ENCODE assay signal across 15 cellular contexts in genomic region chr12:30345735-30346445, GRCh38.
"Had no signal": no experiment of that assay in that cellular context is flagged by ENCODE, and none has a peak within 500 bp of the region (broad histone marks: within the 10 kb centered on the region; RNA-seq: fewer than 3 reads in every experiment).

No MANE protein-coding gene starts in this region.

- H3K27ac Mint-ChIP-seq: immature natural killer cell; naive thymus-derived CD8-positive, alpha-beta T cell; stimulated activated naive B cell treated with anti-CD40 and anti-IgM and Interleukin-4, amounts not matched to agents 10 μg/mL and 1 μg/mL and 100 μg/mL, for 72 hours; stimulated activated naive CD8-positive, alpha-beta T cell treated with anti-CD3 and anti-CD28 coated beads, Interleukin-15, amount 100 ng/mL, for 72 hours had no signal

- FAIRE-seq: keratinocyte had no signal

- H3K27me3 Mint-ChIP-seq: stimulated activated naive B cell treated with anti-CD40 and anti-IgM and Interleukin-4, amounts not matched to agents 10 μg/mL and 1 μg/mL and 100 μg/mL, for 72 hours; stimulated activated naive CD8-positive, alpha-beta T cell treated with anti-CD3 and anti-CD28 coated beads, Interleukin-15, amount 100 ng/mL, for 72 hours had no signal

- H3K4me1 ChIP-seq: gastrocnemius medialis, testis, tibial nerve had no signal

- H3K36me3 Mint-ChIP-seq: immature natural killer cell; stimulated activated naive B cell treated with anti-CD40 and anti-IgM and Interleukin-4, amounts not matched to agents 10 μg/mL and 1 μg/mL and 100 μg/mL, for 72 hours had no signal

- ATAC-seq: gastrocnemius medialis; naive thymus-derived CD8-positive, alpha-beta T cell; stimulated activated naive B cell treated with anti-CD40 and anti-IgM and Interleukin-4, amounts not matched to agents 10 μg/mL and 1 μg/mL and 100 μg/mL, for 72 hours; stimulated activated naive CD8-positive, alpha-beta T cell treated with anti-CD3 and anti-CD28 coated beads, Interleukin-15, amount 100 ng/mL, for 72 hours had no signal

- H3K27me3 ChIP-seq: dorsolateral prefrontal cortex, gastrocnemius medialis, neutrophil, testis, tibial nerve had no signal

- H3K36me3 ChIP-seq: gastrocnemius medialis, neutrophil, tibial nerve had no signal

- H3K4me3 Mint-ChIP-seq: immature natural killer cell; naive thymus-derived CD8-positive, alpha-beta T cell; stimulated activated naive B cell treated with anti-CD40 and anti-IgM and Interleukin-4, amounts not matched to agents 10 μg/mL and 1 μg/mL and 100 μg/mL, for 72 hours; stimulated activated naive CD8-positive, alpha-beta T cell treated with anti-CD3 and anti-CD28 coated beads, Interleukin-15, amount 100 ng/mL, for 72 hours had no signal

- DNase-seq: central memory CD4-positive, alpha-beta T cell; cortex of kidney; dorsolateral prefrontal cortex; effector CD8-positive, alpha-beta T cell; gastrocnemius medialis; immature natural killer cell; naive thymus-derived CD8-positive, alpha-beta T cell; posterior cingulate gyrus; stimulated activated CD4-positive, alpha-beta T cell treated with anti-CD3 and anti-CD28 coated beads, Interleukin-4, amount 100 ng/mL, for 4 hours; stimulated activated naive B cell treated with anti-CD40 and anti-IgM and Interleukin-4, amounts not matched to agents 10 μg/mL and 1 μg/mL and 100 μg/mL, for 72 hours; stimulated activated naive CD8-positive, alpha-beta T cell treated with anti-CD3 and anti-CD28 coated beads, Interleukin-15, amount 100 ng/mL, for 72 hours; testis had no signal

- H3K27ac ChIP-seq: dorsolateral prefrontal cortex, gastrocnemius medialis, neutrophil, testis, tibial nerve had no signal

- H3K4me1 Mint-ChIP-seq: immature natural killer cell; naive thymus-derived CD8-positive, alpha-beta T cell; stimulated activated naive B cell treated with anti-CD40 and anti-IgM and Interleukin-4, amounts not matched to agents 10 μg/mL and 1 μg/mL and 100 μg/mL, for 72 hours; stimulated activated naive CD8-positive, alpha-beta T cell treated with anti-CD3 and anti-CD28 coated beads, Interleukin-15, amount 100 ng/mL, for 72 hours had no signal

- H3K4me3 ChIP-seq: dorsolateral prefrontal cortex, gastrocnemius medialis, testis, tibial nerve had no signal

- H3K9me3 ChIP-seq: gastrocnemius medialis, neutrophil, testis had no signal
